In the genomic region with DNA sequence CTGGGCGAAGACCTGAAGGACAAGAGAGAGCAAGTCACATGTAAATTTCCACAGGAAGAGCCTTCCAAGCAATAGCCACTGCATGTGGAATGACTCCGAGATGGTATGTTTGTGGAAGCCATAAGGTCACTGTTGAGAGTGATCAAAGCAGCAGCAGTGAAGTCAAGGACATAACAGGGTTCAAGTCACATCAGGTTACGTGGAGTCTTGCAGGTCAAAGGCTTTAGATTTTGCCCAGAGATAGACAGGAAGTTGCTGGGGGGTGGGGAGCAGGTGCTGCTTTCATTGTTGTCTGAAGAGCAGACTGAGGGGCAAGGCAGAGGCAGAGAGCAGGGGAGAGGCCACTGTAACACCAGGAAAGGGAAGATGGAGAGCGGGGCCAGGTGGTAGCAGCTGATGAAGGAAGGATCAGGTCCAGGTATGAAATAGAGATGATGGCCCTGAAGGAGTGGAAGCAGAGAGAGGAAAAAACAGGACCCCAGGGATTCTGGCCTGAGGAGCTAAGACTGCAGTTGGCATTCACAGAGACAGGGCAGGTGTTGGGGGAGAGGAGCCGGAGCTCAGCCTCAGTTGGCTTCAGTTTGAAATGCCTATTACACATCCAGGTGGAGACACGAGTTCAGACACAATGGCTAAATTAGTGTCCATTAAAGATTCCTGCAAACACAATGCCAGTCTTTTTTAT, we compare ENCODE assay signal across 23 cellular contexts.
DNase-seq lines count a peak whose midpoint lies in the region; TF ChIP-seq lines count a peak whose summit lies in the region.
"Had no signal": no experiment of that assay in that cellular context is flagged by ENCODE, and none has a peak within 500 bp of the region (broad histone marks: within the 10 kb centered on the region; RNA-seq: fewer than 3 reads in every experiment).

No MANE protein-coding gene starts in this region.

- DNase-seq in activated CD4-positive, alpha-beta T cell treated with anti-CD3 and anti-CD28 coated beads, Interleukin-2, amount 10 ng/mL, durations not matched to agents 7 days and 5 days, result peak; percentile 9
- DNase-seq in activated CD4-positive, alpha-beta T cell treated with anti-CD3 and anti-CD28 coated beads, Interleukin-2, amount 50 U/mL, for 48 hours, result no peak
- DNase-seq in NCI-H146 (lab: John Stamatoyannopoulos, UW), result peak; percentile 71
- no peak for DNase-seq in neuronal stem cell (ENCODE audit: low spot score)
- DNase-seq in NCI-H1436 treated with DMSO at 0.1 percent for 48 hours (lab: John Stamatoyannopoulos, UW), result no peak
- DNase-seq in adrenal gland, result no peak
- DNase-seq in hypothalamus (lab: John Stamatoyannopoulos, UW), result no peak
- DNase-seq: ACHN; amygdala; central memory CD4-positive, alpha-beta T cell; effector CD4-positive, alpha-beta T cell; H7; NCI-H2227 treated with DMSO at 0.1 percent for 48 hours; SIG-M5; stimulated activated CD4-positive, alpha-beta T cell treated with anti-CD3 and anti-CD28 coated beads, Interleukin-15, amount 100 ng/mL, for 24 hours; stimulated activated naive B cell treated with anti-CD40 and anti-IgM and Interleukin-4, amounts not matched to agents 10 μg/mL and 1 μg/mL and 100 μg/mL, for 72 hours; trophoblast cell; WERI-Rb-1 had no signal

- H2BK15ac ChIP-seq in neuronal stem cell (ENCODE audit: low read length), result no peak overlapping the region

- H2BK5ac ChIP-seq in neuronal stem cell (ENCODE audit: low read length), result no peak overlapping the region

- H3K4me1 ChIP-seq in OCI-LY3 (ENCODE audit: low read length), result peaks cover 6% of the 10 kb centered on the region
- H3K4me1 ChIP-seq in neuronal stem cell (ENCODE audit: control insufficient read depth in 2 of 2, insufficient read depth in 1 of 2, low read depth in 1 of 2, low read length in 2 of 2), result peaks cover 0 to 8% of the 10 kb centered on the region in 2 donors
- H3K4me1 ChIP-seq in adrenal gland (replicated peaks in 1 of 2), result no peaks in the 10 kb centered on the region

- POLR2A ChIA-PET in activated CD4-positive, alpha-beta T cell treated with anti-CD3 and anti-CD28 coated beads, Interleukin-2, amount 10 ng/mL, durations not matched to agents 7 days and 5 days (lab: Charles Lee), result no interaction called here

- H3K27ac Mint-ChIP-seq in activated CD4-positive, alpha-beta T cell treated with anti-CD3 and anti-CD28 coated beads, Interleukin-2, amount 10 ng/mL, durations not matched to agents 7 days and 5 days, result no peak overlapping the region
- H3K27ac Mint-ChIP-seq: CD14-positive monocyte; IgD-negative memory B cell; stimulated activated naive B cell treated with anti-CD40 and anti-IgM and Interleukin-4, amounts not matched to agents 10 μg/mL and 1 μg/mL and 100 μg/mL, for 72 hours; T-helper 1 cell treated with Interleukin-12 subunit alpha and Interleukin-12 subunit beta and Interleukin-4 antibody, amounts not matched to agents 30 μg/mL and 1 μg/mL, for 36 hours had no signal

- no peak overlapping the region for H3K18ac ChIP-seq in neuronal stem cell (ENCODE audit: low read length)

- peak overlapping the region; percentile 25 for H3K14ac ChIP-seq in neuronal stem cell (ENCODE audit: low read length)

- H3K9ac ChIP-seq in OCI-LY3 (ENCODE audit: low read length), result no peak overlapping the region
- no peak overlapping the region for H3K9ac ChIP-seq in neuronal stem cell (ENCODE audit: low read depth, low read length, poor library complexity)

- no peaks in the 10 kb centered on the region for H3K79me2 ChIP-seq in OCI-LY3 (ENCODE audit: low read length)

- H3K4me1 Mint-ChIP-seq in activated CD4-positive, alpha-beta T cell treated with anti-CD3 and anti-CD28 coated beads, Interleukin-2, amount 10 ng/mL, durations not matched to agents 7 days and 5 days, result peaks cover 8% of the 10 kb centered on the region
- H3K4me1 Mint-ChIP-seq: CD14-positive monocyte; IgD-negative memory B cell; stimulated activated naive B cell treated with anti-CD40 and anti-IgM and Interleukin-4, amounts not matched to agents 10 μg/mL and 1 μg/mL and 100 μg/mL, for 72 hours had no signal

- H3K36me3 ChIP-seq in OCI-LY3 (replicated peaks; ENCODE audit: low read depth, low read length) (no peaks in the 10 kb centered on the region), neuronal stem cell (replicated peaks in 1 of 2; ENCODE audit: control insufficient read depth in 2 of 2, insufficient read depth in 2 of 2, low read length in 2 of 2) (peaks cover 0 to 6% of the 10 kb centered on the region in 2 donors), adrenal gland (replicated peaks in 1 of 2) (no peaks in the 10 kb centered on the region)
- H3K36me3 ChIP-seq: neutrophil, WERI-Rb-1 had no signal

- intact Hi-C loops in adrenal gland (cut with DNase I), result no loop called here

- H4K20me1 ChIP-seq in OCI-LY3 (ENCODE audit: insufficient read depth, low read length), result no peaks in the 10 kb centered on the region

- H4K91ac ChIP-seq in neuronal stem cell (ENCODE audit: low read depth, low read length, poor library complexity), result no peak overlapping the region

- H3K9me3 Mint-ChIP-seq in activated CD4-positive, alpha-beta T cell treated with anti-CD3 and anti-CD28 coated beads, Interleukin-2, amount 10 ng/mL, durations not matched to agents 7 days and 5 days, result no peaks in the 10 kb centered on the region
- H3K9me3 Mint-ChIP-seq: IgD-negative memory B cell; stimulated activated naive B cell treated with anti-CD40 and anti-IgM and Interleukin-4, amounts not matched to agents 10 μg/mL and 1 μg/mL and 100 μg/mL, for 72 hours; T-helper 1 cell treated with Interleukin-12 subunit alpha and Interleukin-12 subunit beta and Interleukin-4 antibody, amounts not matched to agents 30 μg/mL and 1 μg/mL, for 36 hours had no signal

- H3K79me1 ChIP-seq in neuronal stem cell (ENCODE audit: low read depth, low read length), result no peaks in the 10 kb centered on the region

- H3K4me3 Mint-ChIP-seq in activated CD4-positive, alpha-beta T cell treated with anti-CD3 and anti-CD28 coated beads, Interleukin-2, amount 10 ng/mL, durations not matched to agents 7 days and 5 days, result no peak overlapping the region
- H3K4me3 Mint-ChIP-seq: CD14-positive monocyte; IgD-negative memory B cell; stimulated activated naive B cell treated with anti-CD40 and anti-IgM and Interleukin-4, amounts not matched to agents 10 μg/mL and 1 μg/mL and 100 μg/mL, for 72 hours; T-helper 1 cell treated with Interleukin-12 subunit alpha and Interleukin-12 subunit beta and Interleukin-4 antibody, amounts not matched to agents 30 μg/mL and 1 μg/mL, for 36 hours had no signal

- H3K27ac ChIP-seq in OCI-LY3 (ENCODE audit: low read length), result no peak overlapping the region
- no peak overlapping the region for H3K27ac ChIP-seq in neuronal stem cell (replicated peaks; ENCODE audit: low read length)
- no peak overlapping the region for H3K27ac ChIP-seq in adrenal gland
- H3K27ac ChIP-seq: neutrophil, WERI-Rb-1 had no signal

- H2AFZ ChIP-seq in OCI-LY3 (ENCODE audit: low read depth, low read length) (peak overlapping the region; percentile 37), neuronal stem cell (ENCODE audit: low read length) (no peak overlapping the region)

- no peak overlapping the region for H2AK5ac ChIP-seq in neuronal stem cell (ENCODE audit: low read depth, low read length)

- TF ChIP-seq CTCF in OCI-LY3 (IDR thresholded peaks at IDR 0.05; ENCODE audit: low read depth, low read length), result no peak
- no peak for TF ChIP-seq CTCF in adrenal gland (IDR thresholded peaks at IDR 0.05)

- no peak overlapping the region for H3K23ac ChIP-seq in neuronal stem cell (ENCODE audit: low read depth, low read length, poor library complexity)

- H3K4me3 ChIP-seq in OCI-LY3 (ENCODE audit: low read length) (no peak overlapping the region), neuronal stem cell (ENCODE audit: low read length in 2 of 2) (no peak overlapping the region), adrenal gland (no peak overlapping the region)

- no peaks in the 10 kb centered on the region for H3K27me3 ChIP-seq in OCI-LY3 (ENCODE audit: low read depth, low read length)
- H3K27me3 ChIP-seq in neuronal stem cell (ENCODE audit: control insufficient read depth in 3 of 3, insufficient read depth in 3 of 3, low read depth in 1 of 3, low read length in 3 of 3), result no peaks in the 10 kb centered on the region
- H3K27me3 ChIP-seq in adrenal gland, result no peaks in the 10 kb centered on the region
- H3K27me3 ChIP-seq: neutrophil had no signal

- no peaks in the 10 kb centered on the region for H3K36me3 Mint-ChIP-seq in activated CD4-positive, alpha-beta T cell treated with anti-CD3 and anti-CD28 coated beads, Interleukin-2, amount 10 ng/mL, durations not matched to agents 7 days and 5 days (ENCODE audit: low read depth)
- H3K36me3 Mint-ChIP-seq: CD14-positive monocyte; stimulated activated naive B cell treated with anti-CD40 and anti-IgM and Interleukin-4, amounts not matched to agents 10 μg/mL and 1 μg/mL and 100 μg/mL, for 72 hours had no signal

- H3K9me3 ChIP-seq in OCI-LY3 (ENCODE audit: insufficient read depth, low read length) (no peaks in the 10 kb centered on the region), neuronal stem cell (replicated peaks in 1 of 2; ENCODE audit: control insufficient read depth in 2 of 2, insufficient read depth in 1 of 2, low read depth in 1 of 2, low read length in 2 of 2) (no peaks in the 10 kb centered on the region), adrenal gland (replicated peaks in 1 of 3) (no peaks in the 10 kb centered on the region)
- H3K9me3 ChIP-seq: neutrophil had no signal

- H3K4me2 ChIP-seq in OCI-LY3 (ENCODE audit: low read length), result peak overlapping the region; percentile 13; the same call in 1 of the 2 replicates
- no peak overlapping the region for H3K4me2 ChIP-seq in neuronal stem cell (ENCODE audit: insufficient read depth, low read length, poor library complexity, severe bottlenecking)

- CTCF ChIA-PET in activated CD4-positive, alpha-beta T cell treated with anti-CD3 and anti-CD28 coated beads, Interleukin-2, amount 10 ng/mL, durations not matched to agents 7 days and 5 days (lab: Charles Lee), result interaction anchor here (0.6 kb wide), 1 partner anchor 73 kb away, joined by 5 read pairs; no protein-coding TSS in a partner anchor

- H2BK12ac ChIP-seq in neuronal stem cell (ENCODE audit: low read length), result no peak overlapping the region

- no CpG with 5 or more reads among the region's 6 CpGs for WGBS in neuronal stem cell (ENCODE audit: extremely low coverage in 2 of 2, insufficient read length in 2 of 2, insufficient replicate concordance in 1 of 2), 2 donors
- 72 to 80% (median 79%) methylated on average over 6 of the region's 6 CpGs for WGBS in adrenal gland, 4 donors

- no peak for TF ChIP-seq POLR2A in adrenal gland (IDR thresholded peaks at IDR 0.05)

- no peaks in the 10 kb centered on the region for H3K27me3 Mint-ChIP-seq in activated CD4-positive, alpha-beta T cell treated with anti-CD3 and anti-CD28 coated beads, Interleukin-2, amount 10 ng/mL, durations not matched to agents 7 days and 5 days
- H3K27me3 Mint-ChIP-seq: IgD-negative memory B cell had no signal

- H4K8ac ChIP-seq in neuronal stem cell (ENCODE audit: low read depth, low read length), result no peak overlapping the region

- H3K4ac ChIP-seq in neuronal stem cell (ENCODE audit: low read length), result no peak overlapping the region

- H2BK120ac ChIP-seq in neuronal stem cell (ENCODE audit: low read depth, low read length), result no peak overlapping the region

Comparison
In these comparisons a context has a peak if more than half of its experiments do, and no peak if none do; other contexts are left out.
1. DNase-seq: peak in activated CD4-positive, alpha-beta T cell treated with anti-CD3 and anti-CD28 coated beads, Interleukin-2, amount 10 ng/mL, durations not matched to agents 7 days and 5 days (single experiment) and NCI-H146 (single experiment); none in activated CD4-positive, alpha-beta T cell treated with anti-CD3 and anti-CD28 coated beads, Interleukin-2, amount 50 U/mL, for 48 hours (0 of 2), neuronal stem cell (single experiment), NCI-H1436 treated with DMSO at 0.1 percent for 48 hours (single experiment), adrenal gland (0 of 7) and hypothalamus (0 of 51).